In genomic region chr18:58781627-58782194, GRCh38 we compare ENCODE assay signal across 8 cellular contexts.
DNase-seq lines count a peak whose midpoint lies in the region; ATAC-seq, FAIRE-seq and TF ChIP-seq lines count a peak whose summit lies in the region.

No MANE protein-coding gene starts in this region.

- no peak overlapping the region for H3K4me3 Mint-ChIP-seq in GM23338

- peaks cover 4% of the 10 kb centered on the region for H3K27me3 Mint-ChIP-seq in GM23338 (ENCODE audit: insufficient read depth, low read depth, poor library complexity)

- H3K4me1 Mint-ChIP-seq in GM23338, result peaks cover 31% of the 10 kb centered on the region

- H3K27ac ChIP-seq in GM23338 (ENCODE audit: low read depth) (peak overlapping the region; percentile 80), prostate gland (peak overlapping the region; percentile 86 to 95)

- ATAC-seq in GM23338, result peak; percentile 86
- ATAC-seq in activated naive CD4-positive, alpha-beta T cell treated with anti-CD3 and anti-CD28 coated beads, Interleukin-2, amount 50 U/mL, for 72 hours, result peak; percentile 89 to 92
- ATAC-seq in Right ventricle myocardium superior (ENCODE audit: poor library complexity), result peak; percentile 96

- intact Hi-C loops in Right ventricle myocardium superior (cut with DNase I), result loop anchor here (2.0 to 10.0 kb wide), 2 partner anchors 183 to 289 kb away; no protein-coding TSS in a partner anchor
- intact Hi-C loops in prostate gland (cut with DNase I), result loop anchor here (1.0 to 10.0 kb wide), 3 partner anchors 81 to 287 kb away; partner anchors contain the start of gene ZNF532

- peaks cover 16% of the 10 kb centered on the region for H3K4me1 ChIP-seq in GM23338 (ENCODE audit: insufficient read depth)
- H3K4me1 ChIP-seq in prostate gland (replicated peaks), result peaks cover 16% of the 10 kb centered on the region

- H3K4me3 ChIP-seq in GM23338 (no peak overlapping the region), prostate gland (no peak overlapping the region)

- FAIRE-seq in D721Med (lab: Jason Lieb, UNC), result peak; percentile 100

- H3K36me3 ChIP-seq in GM23338 (ENCODE audit: insufficient read depth), result no peaks in the 10 kb centered on the region
- no peaks in the 10 kb centered on the region for H3K36me3 ChIP-seq in prostate gland

- H3F3A ChIP-seq in GM23338 (replicated peaks; ENCODE audit: low read depth), result peaks cover 17% of the 10 kb centered on the region

- H2AFZ ChIP-seq in GM23338, result peak overlapping the region; percentile 93

- peak; percentile 96 for TF ChIP-seq CTCF in D721Med (IDR thresholded peaks at IDR 0.05; ENCODE audit: insufficient read depth, missing control alignments)
- peak; percentile 97 to 99 for TF ChIP-seq CTCF in GM23338 (conservative IDR thresholded peaks at IDR 0.05; ENCODE audit: low read depth in 2 of 2)
- peak; percentile 92 to 99 (median 98) for TF ChIP-seq CTCF in prostate gland (IDR thresholded peaks at IDR 0.05)

- no peaks in the 10 kb centered on the region for H4K20me1 ChIP-seq in GM23338 (replicated peaks; ENCODE audit: insufficient read depth)

- peak overlapping the region; percentile 14 for H3K27ac Mint-ChIP-seq in GM23338
- H3K27ac Mint-ChIP-seq in activated naive CD4-positive, alpha-beta T cell treated with anti-CD3 and anti-CD28 coated beads, Interleukin-2, amount 50 U/mL, for 72 hours, result no peak overlapping the region

- WGBS in prostate gland, result 16% methylated on average over 10 of the region's 10 CpGs

- TF ChIP-seq POLR2A in prostate gland (IDR thresholded peaks at IDR 0.05), result no peak

- H3K79me2 ChIP-seq in GM23338 (replicated peaks; ENCODE audit: insufficient read depth), result no peaks in the 10 kb centered on the region

- peak; percentile 98 for DNase-seq in D721Med (ENCODE audit: insufficient read length, low spot score)
- peak; percentile 94 for DNase-seq in GM23338 (ENCODE audit: low spot score)
- DNase-seq in NCI-H1092 treated with DMSO at 0.1 percent for 48 hours (lab: John Stamatoyannopoulos, UW), result peak; percentile 85
- DNase-seq in SKM-1 treated with dmso at 0.1 percent for 144 hours (lab: John Stamatoyannopoulos, UW; ENCODE audit: unreplicated experiment), result peak; percentile 64
- DNase-seq in activated naive CD4-positive, alpha-beta T cell treated with anti-CD3 and anti-CD28 coated beads, Interleukin-2, amount 50 U/mL, for 72 hours (ENCODE audit: low spot score in 2 of 2), result peak in 1 of 2 donors; percentile 77
- peak; percentile 72 for DNase-seq in Right ventricle myocardium superior
- peak; percentile 90 for DNase-seq in prostate gland (ENCODE audit: low spot score)
- DNase-seq in 8988T, result no peak

- no peaks in the 10 kb centered on the region for H3K36me3 Mint-ChIP-seq in GM23338 (ENCODE audit: low read depth)
- H3K36me3 Mint-ChIP-seq in activated naive CD4-positive, alpha-beta T cell treated with anti-CD3 and anti-CD28 coated beads, Interleukin-2, amount 50 U/mL, for 72 hours, result no peaks in the 10 kb centered on the region

- no peaks in the 10 kb centered on the region for H3K9me2 ChIP-seq in GM23338 (ENCODE audit: insufficient read depth)

- H3K27me3 ChIP-seq in GM23338 (ENCODE audit: insufficient read depth) (no peaks in the 10 kb centered on the region), prostate gland (replicated peaks; ENCODE audit: insufficient read depth) (no peaks in the 10 kb centered on the region)

- no peaks in the 10 kb centered on the region for H3K9me3 Mint-ChIP-seq in GM23338
- no peaks in the 10 kb centered on the region for H3K9me3 Mint-ChIP-seq in activated naive CD4-positive, alpha-beta T cell treated with anti-CD3 and anti-CD28 coated beads, Interleukin-2, amount 50 U/mL, for 72 hours

- H3K9me3 ChIP-seq in prostate gland, result no peaks in the 10 kb centered on the region

- no peak overlapping the region for H3K4me2 ChIP-seq in GM23338

TF ChIP-seq in GM23338, 12 proteins besides CTCF, POLR2A, EP300 and RAD21:
- TF ChIP-seq POLR2AphosphoS5 (IDR thresholded peaks at IDR 0.05; ENCODE audit: low read depth), result no peak
- peak; percentile 15; the same call in 1 of the 2 replicates for TF ChIP-seq CREB1 (CRISPR knock-in tag; IDR thresholded peaks at IDR 0.05; ENCODE audit: low read depth)
